In genomic region chr14:39499514-39499913, GRCh38 we compare ENCODE assay signal across 35 cellular contexts.
"Had no signal": no experiment of that assay in that cellular context is flagged by ENCODE, and none has a peak within 500 bp of the region (broad histone marks: within the 10 kb centered on the region; RNA-seq: fewer than 3 reads in every experiment).

No MANE protein-coding gene starts in this region.

- H3K4me3 ChIP-seq: MG63 had no signal

- DNase-seq: Karpas-422, Kasumi-1, MG63, MM.1S, MV-4-11, NCI-H1048, NCI-H1092, NCI-H1092 treated with DMSO at 0.1 percent for 48 hours, NCI-H1105, NCI-H1105 treated with DMSO at 0.1 percent for 48 hours, NCI-H1417, NCI-H1417 treated with DMSO at 0.1 percent for 48 hours, NCI-H1436, NCI-H1436 treated with DMSO at 0.1 percent for 48 hours, NCI-H146, NCI-H1694, NCI-H1694 treated with DMSO at 0.1 percent for 48 hours, NCI-H187, NCI-H187 treated with DMSO at 0.1 percent for 48 hours, NCI-H1930, NCI-H2029, NCI-H2029 treated with DMSO at 0.1 percent for 48 hours, NCI-H2081, NCI-H2081 treated with DMSO at 0.1 percent for 48 hours, NCI-H2107, NCI-H2171, NCI-H2171 treated with DMSO at 0.1 percent for 48 hours, NCI-H2227 treated with DMSO at 0.1 percent for 48 hours, NCI-H226, NCI-H345, NCI-H446, NCI-H446 treated with DMSO at 0.1 percent for 48 hours, NCI-H510A, NCI-H510A treated with DMSO at 0.1 percent for 48 hours, NCI-H524 had no signal

- H3K36me3 ChIP-seq: MG63 had no signal

- H3K27me3 ChIP-seq: MG63 had no signal

- H3K9me3 ChIP-seq: MG63 had no signal
